Comparison of ENCODE assay signal across 8 cellular contexts in genomic region chr5:176817864-176818377, GRCh38. TPM values are rescaled to one million over a fixed set of nuclear protein-coding genes. Genes with fewer than 3 reads are reported as not detected.
A peak's percentile ranks its signal among the peaks of the same experiment; 100 is the strongest.
DNase-seq lines count a peak whose midpoint lies in the region; ATAC-seq, FAIRE-seq and TF ChIP-seq lines count a peak whose summit lies in the region.

No MANE protein-coding gene starts in this region.

- POLR2A ChIA-PET in HCT116 (lab: Charles Lee) = interaction anchor here (0.9 kb wide), 1 partner anchor 20 kb away, joined by 3 read pairs; no protein-coding TSS in a partner anchor
- POLR2A ChIA-PET in naive thymus-derived CD4-positive, alpha-beta T cell (lab: Charles Lee) = no interaction called here

- H3K4me1 Mint-ChIP-seq in naive thymus-derived CD4-positive, alpha-beta T cell = peaks cover 5 to 14% (median 9%) of the 10 kb centered on the region in 7 donors

- intact Hi-C loops in HCT116 (cut with micrococcal nuclease) (no loop called here), sciatic nerve (cut with DNase I) (no loop called here), kidney (cut with DNase I) (no loop called here)
- intact Hi-C loops in naive thymus-derived CD4-positive, alpha-beta T cell (cut with micrococcal nuclease) = no loop called here

- no peaks in the 10 kb centered on the region for H3K79me2 ChIP-seq in HCT116 (ENCODE audit: insufficient read depth, low read length)

- no peak for TF ChIP-seq RAD21 in HCT116 (IDR thresholded peaks at IDR 0.05; ENCODE audit: low read depth)

- CTCF ChIA-PET in HCT116 (lab: Charles Lee) = interaction anchor here (0.6 to 1.6 kb wide), 4 partner anchors 93 to 161 kb away, joined by 3 to 9 read pairs (median 4); no protein-coding TSS in a partner anchor
- CTCF ChIA-PET in naive thymus-derived CD4-positive, alpha-beta T cell (lab: Charles Lee) = no interaction called here

- DNase-seq in NCI-H524 (lab: John Stamatoyannopoulos, UW) (peak; percentile 37 to 63), NCI-H524 treated with DMSO at 0.1 percent for 48 hours (lab: John Stamatoyannopoulos, UW) (no peak), HCT116 (ENCODE audit: low read depth, low spot score) (no peak), NCI-H748 (lab: John Stamatoyannopoulos, UW; ENCODE audit: unreplicated experiment) (peak; percentile 73), sciatic nerve (ENCODE audit: low spot score) (no peak), kidney (no peak)
- no peak for DNase-seq in naive thymus-derived CD4-positive, alpha-beta T cell

- H3K36me3 Mint-ChIP-seq in naive thymus-derived CD4-positive, alpha-beta T cell = no peaks in the 10 kb centered on the region

- H3K4me1 ChIP-seq in HCT116 (ENCODE audit: control insufficient read depth in 1 of 2, insufficient read depth in 2 of 2, low read length in 2 of 2) (peaks cover 33 to 49% of the 10 kb centered on the region in 2 experiments), duodenal mucosa (ENCODE audit: control insufficient read depth in 1 of 2, insufficient read depth in 2 of 2, low read length in 2 of 2) (no peaks in the 10 kb centered on the region), kidney (ENCODE audit: control insufficient read depth in 1 of 2, insufficient read depth in 1 of 2, low read depth in 1 of 2, low read length in 2 of 2) (no peaks in the 10 kb centered on the region)
- H3K4me1 ChIP-seq in naive thymus-derived CD4-positive, alpha-beta T cell (ENCODE audit: control insufficient read depth in 2 of 2, insufficient read depth in 2 of 2, low read length in 2 of 2) = peaks cover 0 to 11% of the 10 kb centered on the region in 2 donors

- no peaks in the 10 kb centered on the region for H3K36me3 ChIP-seq in HCT116 (ENCODE audit: control insufficient read depth in 1 of 2, insufficient read depth in 2 of 2, low read length in 2 of 2)
- no peaks in the 10 kb centered on the region for H3K36me3 ChIP-seq in duodenal mucosa (ENCODE audit: control insufficient read depth in 1 of 2, insufficient read depth in 2 of 2, low read length in 2 of 2)
- no peaks in the 10 kb centered on the region for H3K36me3 ChIP-seq in naive thymus-derived CD4-positive, alpha-beta T cell (ENCODE audit: control insufficient read depth in 2 of 3, insufficient read depth in 3 of 3, low read length in 3 of 3)
- no peaks in the 10 kb centered on the region for H3K36me3 ChIP-seq in kidney (ENCODE audit: control insufficient read depth in 1 of 2, insufficient read depth in 2 of 2, low read length in 2 of 2)

- H3K27me3 ChIP-seq in HCT116 (ENCODE audit: insufficient read depth, low read length) (no peaks in the 10 kb centered on the region), duodenal mucosa (ENCODE audit: control insufficient read depth in 1 of 2, insufficient read depth in 2 of 2, low read length in 2 of 2) (peaks cover 39 to 41% of the 10 kb centered on the region in 2 donors)
- H3K27me3 ChIP-seq in naive thymus-derived CD4-positive, alpha-beta T cell (ENCODE audit: control insufficient read depth in 2 of 2, insufficient read depth in 2 of 2, low read length in 2 of 2) = no peaks in the 10 kb centered on the region

- peak overlapping the region; percentile 49 to 68 for H3K4me3 ChIP-seq in HCT116 (replicated peaks in 1 of 2; ENCODE audit: low read depth in 1 of 2, low read length in 2 of 2)
- peak overlapping the region; percentile 21 to 29 for H3K4me3 ChIP-seq in duodenal mucosa (ENCODE audit: low read depth in 1 of 2, low read length in 2 of 2)
- H3K4me3 ChIP-seq in naive thymus-derived CD4-positive, alpha-beta T cell (ENCODE audit: low read length) = peak overlapping the region; percentile 19
- H3K4me3 ChIP-seq in kidney (ENCODE audit: low read length in 2 of 2) = no peak overlapping the region

- no peaks in the 10 kb centered on the region for H3K9me2 ChIP-seq in HCT116 (ENCODE audit: insufficient read depth)

- no peaks in the 10 kb centered on the region for H4K20me1 ChIP-seq in HCT116 (ENCODE audit: insufficient read depth)

- peak overlapping the region; percentile 55 to 85 (median 68) for H3K4me3 Mint-ChIP-seq in naive thymus-derived CD4-positive, alpha-beta T cell

- peak overlapping the region; percentile 54 for H3K9ac ChIP-seq in HCT116 (ENCODE audit: low read length)
- H3K9ac ChIP-seq in duodenal mucosa (ENCODE audit: low read depth in 1 of 2, low read length in 2 of 2) = no peak overlapping the region
- no peak overlapping the region for H3K9ac ChIP-seq in kidney (ENCODE audit: low read length in 2 of 2)

- H3K27me3 Mint-ChIP-seq in naive thymus-derived CD4-positive, alpha-beta T cell = peaks cover 64 to 85% (median 71%) of the 10 kb centered on the region in 5 donors

- FAIRE-seq in kidney (lab: Jason Lieb, UNC) = no peak

- peak overlapping the region; percentile 46; the same call in 1 of the 2 replicates for H3K27ac ChIP-seq in HCT116 (ENCODE audit: low read depth, low read length)
- H3K27ac ChIP-seq in duodenal mucosa (ENCODE audit: low read depth, low read length) = no peak overlapping the region
- H3K27ac ChIP-seq in naive thymus-derived CD4-positive, alpha-beta T cell (ENCODE audit: low read depth, low read length) = no peak overlapping the region
- no peak overlapping the region for H3K27ac ChIP-seq in kidney (ENCODE audit: low read depth in 2 of 2, low read length in 2 of 2)

- ATAC-seq in HCT116 (peak; percentile 68), sciatic nerve (no peak)
- ATAC-seq in naive thymus-derived CD4-positive, alpha-beta T cell = peak; percentile 35

- peak overlapping the region; percentile 90 for H3K4me2 ChIP-seq in HCT116 (ENCODE audit: low read length)

- no peak overlapping the region for H3K27ac Mint-ChIP-seq in naive thymus-derived CD4-positive, alpha-beta T cell

- H2AFZ ChIP-seq in HCT116 (ENCODE audit: low read depth, low read length, poor library complexity, severe bottlenecking) = peak overlapping the region; percentile 16

- no TSS peak for BruUV-seq in HCT116 (replicated peaks; lab: Mats Ljungman, UMichigan)

- TF ChIP-seq CTCF in HCT116 (IDR thresholded peaks at IDR 0.05 in 2 of 3, conservative IDR thresholded peaks at IDR 0.05 in 1 of 3; ENCODE audit: borderline replicate concordance in 1 of 3, insufficient read depth in 1 of 3, low read depth in 2 of 3, low read length in 2 of 3) = peak in 2 of 3 experiments; percentile 74 to 76; a peak in 4 of 6 replicates
- TF ChIP-seq CTCF in kidney (IDR thresholded peaks at IDR 0.05; ENCODE audit: borderline replicate concordance, extremely low read depth, insufficient read depth) = no peak

- peaks cover 0 to 2% (median 0%) of the 10 kb centered on the region in 11 donors for H3K9me3 Mint-ChIP-seq in naive thymus-derived CD4-positive, alpha-beta T cell

- H3K9me3 ChIP-seq in HCT116 (ENCODE audit: control insufficient read depth in 1 of 2, insufficient read depth in 1 of 2, low read depth in 1 of 2, low read length in 2 of 2) (no peaks in the 10 kb centered on the region), duodenal mucosa (ENCODE audit: control insufficient read depth in 1 of 2, low read length in 2 of 2) (no peaks in the 10 kb centered on the region), kidney (ENCODE audit: control insufficient read depth in 1 of 2, low read length in 2 of 2) (no peaks in the 10 kb centered on the region)
- no peaks in the 10 kb centered on the region for H3K9me3 ChIP-seq in naive thymus-derived CD4-positive, alpha-beta T cell (ENCODE audit: control insufficient read depth in 2 of 3, low read length in 3 of 3)

- no peak for TF ChIP-seq POLR2A in HCT116 (IDR thresholded peaks at IDR 0.05; ENCODE audit: borderline replicate concordance, extremely low read depth, insufficient read depth, insufficient read length)

- RAD21 ChIA-PET in HCT116 (lab: Charles Lee; ENCODE audit: low non-redundant PET in 1 of 2, low total read pairs in 2 of 2, uncharacterized antibody in 2 of 2, unreplicated experiment in 2 of 2) = no interaction called here

TF ChIP-seq in HCT116, 20 proteins besides CTCF, POLR2A, EP300 and RAD21:
- peak; percentile 59 for TF ChIP-seq YY1 (IDR thresholded peaks at IDR 0.05; ENCODE audit: extremely low read depth, insufficient replicate concordance, low read depth, low read length)
- TF ChIP-seq SRF (IDR thresholded peaks at IDR 0.05; ENCODE audit: low read depth) = no peak
- peak; percentile 41; the same call in 1 of the 2 replicates for TF ChIP-seq ZFX (IDR thresholded peaks at IDR 0.05)
- TF ChIP-seq TCF7L2 (IDR thresholded peaks at IDR 0.05; ENCODE audit: borderline replicate concordance, extremely low read depth, insufficient read depth, insufficient read length) = peak; percentile 57
TF ChIP-seq in HCT116: peak in this region for 3.

RNA-seq across cellular contexts. Expression of gene UNC5A, which starts 7.6 kb away (rescaled TPM):
- 10.1 TPM for total RNA-seq in HCT116 (2021; ENCODE audit: unreplicated experiment)
- 9.0 and 9.9 TPM in 2 replicates for polyA plus RNA-seq in HCT116 (2012)
- not detected for total RNA-seq in naive thymus-derived CD4-positive, alpha-beta T cell
- polyA plus RNA-seq in naive thymus-derived CD4-positive, alpha-beta T cell = not detected
- total RNA-seq in sciatic nerve = not detected
- total RNA-seq in kidney = 1.5 TPM
- polyA plus RNA-seq in kidney (ENCODE audit: insufficient read depth, low read depth, low replicate concordance) = not detected

Comparison
In these comparisons a context has a peak if more than half of its experiments do, and no peak if none do; other contexts are left out.
1. DNase-seq: peak in NCI-H524 (2 of 2) and NCI-H748 (single experiment); none in NCI-H524 treated with DMSO at 0.1 percent for 48 hours (single experiment), HCT116 (single experiment), naive thymus-derived CD4-positive, alpha-beta T cell (0 of 9), sciatic nerve (single experiment) and kidney (single experiment).
2. H3K4me3 ChIP-seq: peak in HCT116 (2 of 2), duodenal mucosa (2 of 2) and naive thymus-derived CD4-positive, alpha-beta T cell (single experiment); none in kidney (0 of 2).